In genomic region chr12:49296034-49296835, GRCh38 we compare ENCODE assay signal across 8 cellular contexts. TPM values are rescaled to one million over a fixed set of nuclear protein-coding genes. Genes with fewer than 3 reads are reported as not detected.
DNase-seq lines count a peak whose midpoint lies in the region; ATAC-seq, FAIRE-seq and TF ChIP-seq lines count a peak whose summit lies in the region.

No MANE protein-coding gene starts in this region.

- dilution Hi-C loops in keratinocyte (cut with MboI; ENCODE audit: extremely low pct_ligation_motif_present, low sequenced_read_pairs): no loop called here

- peaks cover 13% of the 10 kb centered on the region for H3K4me1 ChIP-seq in keratinocyte (ENCODE audit: control insufficient read depth, extremely low read depth, insufficient read depth, low read length)

- no peak overlapping the region for H3K27ac ChIP-seq in keratinocyte (ENCODE audit: control insufficient read depth, insufficient read depth, low read length)

- H2AFZ ChIP-seq in keratinocyte (ENCODE audit: control insufficient read depth, low read length): no peak overlapping the region

- H3K9me3 ChIP-seq in keratinocyte (ENCODE audit: control insufficient read depth, low read depth, low read length): no peaks in the 10 kb centered on the region

- H4K20me1 ChIP-seq in keratinocyte (ENCODE audit: control insufficient read depth, extremely low read depth, insufficient read depth, low read length): no peaks in the 10 kb centered on the region

- H3K27me3 ChIP-seq in keratinocyte (ENCODE audit: control insufficient read depth, extremely low read depth, insufficient read depth, low read length): peaks cover 47% of the 10 kb centered on the region

- H3K36me3 ChIP-seq in keratinocyte (ENCODE audit: control insufficient read depth in 2 of 2, extremely low read depth in 1 of 2, insufficient read depth in 2 of 2, low read length in 2 of 2): no peaks in the 10 kb centered on the region

- H3K9ac ChIP-seq in keratinocyte (ENCODE audit: control insufficient read depth, extremely low read depth, insufficient read depth, low read length): no peak overlapping the region

- DNase-seq in AG09319 (ENCODE audit: extremely low read depth, low read depth): no peak
- DNase-seq in T-helper 2 cell treated with Interferon-gamma antibody and Interleukin-4, amounts not matched to agents 5 μg/mL and 100 μg/mL, for 36 hours (ENCODE audit: low spot score): peak; percentile 54
- peak; percentile 58 for DNase-seq in astrocyte of the hippocampus (ENCODE audit: low read depth, low spot score)
- no peak for DNase-seq in keratinocyte (ENCODE audit: low read depth, low spot score)
- peak; percentile 48 for DNase-seq in stimulated activated CD8-positive, alpha-beta memory T cell treated with anti-CD3 and anti-CD28 coated beads, Interleukin-15, amount 100 ng/mL, for 24 hours (ENCODE audit: low read depth)
- DNase-seq in NCI-H2081 treated with DMSO at 0.1 percent for 48 hours (lab: John Stamatoyannopoulos, UW): no peak

- H3K9me3 Mint-ChIP-seq in T-helper 2 cell treated with Interferon-gamma antibody and Interleukin-4, amounts not matched to agents 5 μg/mL and 100 μg/mL, for 36 hours: no peaks in the 10 kb centered on the region

- H3K9me1 ChIP-seq in keratinocyte (ENCODE audit: control insufficient read depth, extremely low read depth, insufficient read depth, low read length): no peaks in the 10 kb centered on the region

- no peaks in the 10 kb centered on the region for H3K36me3 Mint-ChIP-seq in T-helper 2 cell treated with Interferon-gamma antibody and Interleukin-4, amounts not matched to agents 5 μg/mL and 100 μg/mL, for 36 hours (ENCODE audit: low read depth)

- no peaks in the 10 kb centered on the region for H3K79me2 ChIP-seq in keratinocyte (ENCODE audit: control insufficient read depth, insufficient read depth, low read length)

- peak; percentile 44 for ATAC-seq in HG02798 (IDR thresholded peaks at IDR 0.05; ENCODE audit: poor library complexity, unreplicated experiment)
- ATAC-seq in HG03045 (IDR thresholded peaks at IDR 0.05; ENCODE audit: unreplicated experiment): no peak

- H3K27ac Mint-ChIP-seq in T-helper 2 cell treated with Interferon-gamma antibody and Interleukin-4, amounts not matched to agents 5 μg/mL and 100 μg/mL, for 36 hours: no peak overlapping the region

- H3K27me3 Mint-ChIP-seq in T-helper 2 cell treated with Interferon-gamma antibody and Interleukin-4, amounts not matched to agents 5 μg/mL and 100 μg/mL, for 36 hours (ENCODE audit: low read depth): peaks cover 46% of the 10 kb centered on the region

- H3K4me3 Mint-ChIP-seq in T-helper 2 cell treated with Interferon-gamma antibody and Interleukin-4, amounts not matched to agents 5 μg/mL and 100 μg/mL, for 36 hours: peak overlapping the region; percentile 78

- peak overlapping the region in 1 of 3 experiments; percentile 36 for H3K4me3 ChIP-seq in keratinocyte (ENCODE audit: control insufficient read depth in 2 of 3, extremely low read depth in 1 of 3, insufficient read depth in 2 of 3, low read depth in 1 of 3, low read length in 3 of 3)

- peaks cover 23% of the 10 kb centered on the region for H3K4me1 Mint-ChIP-seq in T-helper 2 cell treated with Interferon-gamma antibody and Interleukin-4, amounts not matched to agents 5 μg/mL and 100 μg/mL, for 36 hours (ENCODE audit: low read depth)

- no peak for FAIRE-seq in keratinocyte (lab: Jason Lieb, UNC)

- TF ChIP-seq CTCF in AG09319 (IDR thresholded peaks at IDR 0.05; ENCODE audit: low read depth, low read length) (peak; percentile 60), keratinocyte (optimal IDR thresholded peaks at IDR 0.05 in 1 of 3, IDR thresholded peaks at IDR 0.05 in 1 of 3, conservative IDR thresholded peaks at IDR 0.05 in 1 of 3; ENCODE audit: extremely low read depth in 1 of 3, insufficient read depth in 2 of 3, low read length in 3 of 3) (peak; percentile 71 to 94 (median 87))

- H3K4me2 ChIP-seq in keratinocyte (ENCODE audit: control insufficient read depth, extremely low read depth, insufficient read depth, low read depth, low read length): peak overlapping the region; percentile 73

RNA-seq across cellular contexts. Expression of gene PRPH, which starts 1.3 kb away (rescaled TPM):
- 0.05 to 0.11 TPM (median 0.08 TPM) in 3 replicates for polyA plus RNA-seq in keratinocyte
- polyA plus RNA-seq in keratinocyte (2011; ENCODE audit: low read depth): not detected
- polyA plus RNA-seq in keratinocyte (2011; cell fraction: cytosol; rRNA removed): not detected in 2 replicates
- polyA plus RNA-seq in keratinocyte (2011; cell fraction: nucleus; rRNA removed): 0.10 TPM in 1 of 2 replicates, not detected in the other
- polyA plus RNA-seq in keratinocyte (2012; ENCODE audit: low replicate concordance): not detected in 2 replicates
- not detected in 3 replicates for polyA minus RNA-seq in keratinocyte
- polyA minus RNA-seq in keratinocyte (2011; cell fraction: cytosol; rRNA and poly(A)+ RNA removed): not detected
- polyA minus RNA-seq in keratinocyte (2011; cell fraction: nucleus; rRNA and poly(A)+ RNA removed): not detected in 2 replicates

RNA-seq across cellular contexts. Expression of gene TROAP, which starts 26.8 kb away (rescaled TPM):
- 1.7 to 14.1 TPM (median 12.7 TPM) in 3 replicates for polyA plus RNA-seq in keratinocyte
- not detected for polyA plus RNA-seq in keratinocyte (2011; ENCODE audit: low read depth)
- polyA plus RNA-seq in keratinocyte (2011; cell fraction: cytosol; rRNA removed): 3.6 and 4.6 TPM in 2 replicates
- polyA plus RNA-seq in keratinocyte (2011; cell fraction: nucleus; rRNA removed): 5.6 and 6.0 TPM in 2 replicates
- polyA plus RNA-seq in keratinocyte (2012; ENCODE audit: low replicate concordance): 0.21 and 13.6 TPM in 2 replicates
- polyA minus RNA-seq in keratinocyte: 1.7 to 20.5 TPM (median 5.5 TPM) in 3 replicates
- 4.0 TPM for polyA minus RNA-seq in keratinocyte (2011; cell fraction: cytosol; rRNA and poly(A)+ RNA removed)
- polyA minus RNA-seq in keratinocyte (2011; cell fraction: nucleus; rRNA and poly(A)+ RNA removed): 1.8 and 4.6 TPM in 2 replicates

RNA-seq across cellular contexts. Expression of gene TUBA1C, which starts 31.4 kb away (rescaled TPM):
- 1,709 to 2,744 TPM (median 1,922 TPM) in 3 replicates for polyA plus RNA-seq in keratinocyte
- polyA plus RNA-seq in keratinocyte (2011; ENCODE audit: low read depth): 114 TPM
- 1,615 and 1,811 TPM in 2 replicates for polyA plus RNA-seq in keratinocyte (2011; cell fraction: cytosol; rRNA removed)
- 1,728 and 2,016 TPM in 2 replicates for polyA plus RNA-seq in keratinocyte (2011; cell fraction: nucleus; rRNA removed)
- 503 and 904 TPM in 2 replicates for polyA plus RNA-seq in keratinocyte (2012; ENCODE audit: low replicate concordance)
- 2,940 to 3,265 TPM (median 3,131 TPM) in 3 replicates for polyA minus RNA-seq in keratinocyte
- polyA minus RNA-seq in keratinocyte (2011; cell fraction: cytosol; rRNA and poly(A)+ RNA removed): 727 TPM
- 648 and 768 TPM in 2 replicates for polyA minus RNA-seq in keratinocyte (2011; cell fraction: nucleus; rRNA and poly(A)+ RNA removed)

RNA-seq across cellular contexts. Expression of gene C1QL4, which starts 40.8 kb away (rescaled TPM):
- polyA plus RNA-seq in keratinocyte: 0.07 to 0.10 TPM (median 0.09 TPM) in 3 replicates
- polyA plus RNA-seq in keratinocyte (2011; ENCODE audit: low read depth): not detected
- polyA plus RNA-seq in keratinocyte (2011; cell fraction: cytosol; rRNA removed): 0.08 TPM in 1 of 2 replicates, not detected in the other
- polyA plus RNA-seq in keratinocyte (2011; cell fraction: nucleus; rRNA removed): 0.10 and 0.12 TPM in 2 replicates
- polyA plus RNA-seq in keratinocyte (2012; ENCODE audit: low replicate concordance): 0.38 TPM in 1 of 2 replicates, not detected in the other
- polyA minus RNA-seq in keratinocyte: not detected in 3 replicates
- not detected for polyA minus RNA-seq in keratinocyte (2011; cell fraction: cytosol; rRNA and poly(A)+ RNA removed)
- not detected in 2 replicates for polyA minus RNA-seq in keratinocyte (2011; cell fraction: nucleus; rRNA and poly(A)+ RNA removed)

RNA-seq across cellular contexts. Expression of gene DNAJC22, which starts 50.5 kb away (rescaled TPM):
- polyA plus RNA-seq in keratinocyte: 0.03 to 0.04 TPM in 2 of 3 replicates, not detected in the other
- polyA plus RNA-seq in keratinocyte (2011; ENCODE audit: low read depth): not detected
- polyA plus RNA-seq in keratinocyte (2011; cell fraction: cytosol; rRNA removed): not detected in 2 replicates
- not detected in 2 replicates for polyA plus RNA-seq in keratinocyte (2011; cell fraction: nucleus; rRNA removed)
- 0.02 TPM in 1 of 2 replicates, not detected in the other for polyA plus RNA-seq in keratinocyte (2012; ENCODE audit: low replicate concordance)
- not detected in 3 replicates for polyA minus RNA-seq in keratinocyte
- polyA minus RNA-seq in keratinocyte (2011; cell fraction: cytosol; rRNA and poly(A)+ RNA removed): not detected
- not detected in 2 replicates for polyA minus RNA-seq in keratinocyte (2011; cell fraction: nucleus; rRNA and poly(A)+ RNA removed)

Comparison
In these comparisons a context has a peak if more than half of its experiments do, and no peak if none do; other contexts are left out.
1. DNase-seq: peak in T-helper 2 cell treated with Interferon-gamma antibody and Interleukin-4, amounts not matched to agents 5 μg/mL and 100 μg/mL, for 36 hours (single experiment), astrocyte of the hippocampus (single experiment) and stimulated activated CD8-positive, alpha-beta memory T cell treated with anti-CD3 and anti-CD28 coated beads, Interleukin-15, amount 100 ng/mL, for 24 hours (single experiment); none in AG09319 (single experiment), keratinocyte (single experiment) and NCI-H2081 treated with DMSO at 0.1 percent for 48 hours (single experiment).